Comparison of ENCODE assay signal across 8 cellular contexts in genomic region chr20:44651507-44652373, GRCh38. TPM values are rescaled to one million over a fixed set of nuclear protein-coding genes. Genes with fewer than 3 reads are reported as not detected.
DNase-seq lines count a peak whose midpoint lies in the region; ATAC-seq and TF ChIP-seq lines count a peak whose summit lies in the region.

ADA (minus strand) TSS chr20:44651699; CDS start chr20:44651607, 92 bp downstream.

- H4K8ac ChIP-seq in IMR-90 (ENCODE audit: low read depth in 2 of 2, low read length in 2 of 2), result peak within 1 kb of the TSS in 1 of 2 experiments; percentile 65; a peak in 1 of 4 replicates

- H3K79me1 ChIP-seq in IMR-90 (ENCODE audit: low read depth in 1 of 2, low read length in 2 of 2), result no peaks in the 10 kb centered on the region

- H3K9me1 ChIP-seq in IMR-90 (ENCODE audit: insufficient read depth, low read length), result peaks cover under 1% of the 10 kb centered on the region; the same call in 1 of the 2 replicates

- H3K27me3 ChIP-seq in IMR-90 (ENCODE audit: control insufficient read depth, insufficient read depth, low read length), result peaks cover 31% of the 10 kb centered on the region
- H3K27me3 ChIP-seq in iPS-18a (ENCODE audit: control insufficient read depth, insufficient read depth, low read length), result peaks cover 27% of the 10 kb centered on the region
- peaks cover 0 to 4% (median 0%) of the 10 kb centered on the region in 3 donors for H3K27me3 ChIP-seq in gastrocnemius medialis

- H2BK15ac ChIP-seq in IMR-90 (ENCODE audit: low read depth, low read length), result no peak within 1 kb of the TSS

- peak within 1 kb of the TSS; percentile 69 for H3K23ac ChIP-seq in IMR-90 (ENCODE audit: low read depth, low read length)

- H3K56ac ChIP-seq in IMR-90 (ENCODE audit: extremely low read depth, insufficient read depth, low read length), result no peak within 1 kb of the TSS

- peak within 1 kb of the TSS; percentile 5; the same call in 1 of the 2 replicates for H2AK5ac ChIP-seq in IMR-90 (ENCODE audit: low read depth, low read length)

- CTCF ChIA-PET in IMR-90 (lab: Yijun Ruan, JAX), result no interaction called here
- CTCF ChIA-PET in MCF 10A (lab: Yijun Ruan, JAX), result interaction anchor here (0.6 to 3.3 kb wide), 6 partner anchors 8 to 695 kb away, joined by 3 to 17 read pairs (median 4); no protein-coding TSS in a partner anchor

- 0% methylated on average over 25 of the region's 91 CpGs; no CpG with 5 or more reads in 1 of the 2 experiments for WGBS in IMR-90 (ENCODE audit: extremely low coverage in 2 of 2, insufficient read length in 1 of 2), 2 experiments

- dilution Hi-C loops in IMR-90 (cut with HindIII; ENCODE audit: low sequenced_read_pairs, unreplicated experiment), result no loop called here

- H3K4me2 ChIP-seq in IMR-90 (ENCODE audit: low read depth, low read length), result peak within 1 kb of the TSS; percentile 99

- no TSS peak for BruUV-seq in IMR-90 (replicated peaks; lab: Mats Ljungman, UMichigan)
- no TSS peak for BruUV-seq in MCF 10A (replicated peaks; lab: Mats Ljungman, UMichigan)

- H3K18ac ChIP-seq in IMR-90 (ENCODE audit: low read depth, low read length), result peak within 1 kb of the TSS; percentile 7

- peak; percentile 21 for DNase-seq in IMR-90
- peak in 4 of 5 donors; percentile 28 to 59 (median 37) for DNase-seq in T-helper 1 cell
- peak; percentile 65 for DNase-seq in MCF 10A (ENCODE audit: unreplicated experiment)
- peak in 1 of 2 donors; percentile 47 for DNase-seq in gastrocnemius medialis

- peak; percentile 91 for ATAC-seq in IMR-90 (ENCODE audit: low read depth)
- peak; percentile 76 to 82 for ATAC-seq in gastrocnemius medialis
- ATAC-seq in GM18502 (IDR thresholded peaks at IDR 0.05; ENCODE audit: poor library complexity, unreplicated experiment), result no peak
- no peak for ATAC-seq in GM18868 (IDR thresholded peaks at IDR 0.05; ENCODE audit: unreplicated experiment)

- H4K91ac ChIP-seq in IMR-90 (ENCODE audit: insufficient read depth, low read depth, low read length), result peak within 1 kb of the TSS; percentile 46; the same call in 1 of the 2 replicates

- H3K36me3 ChIP-seq in IMR-90 (ENCODE audit: control insufficient read depth, insufficient read depth, low read length), result no peaks in the 10 kb centered on the region
- no peaks in the 10 kb centered on the region for H3K36me3 ChIP-seq in iPS-18a (ENCODE audit: control insufficient read depth, low read depth, low read length)
- H3K36me3 ChIP-seq in gastrocnemius medialis, result no peaks in the 10 kb centered on the region

- H2BK120ac ChIP-seq in IMR-90 (ENCODE audit: low read depth, low read length), result peak within 1 kb of the TSS; percentile 16; the same call in 1 of the 2 replicates

- POLR2A ChIA-PET in IMR-90 (lab: Charles Lee; ENCODE audit: unreplicated experiment) (no interaction called here), MCF 10A (lab: Yijun Ruan, JAX) (interaction anchor here (0.6 to 2.6 kb wide), 13 partner anchors 9 to 355 kb away, joined by 3 to 28 read pairs (median 3); partner anchors contain the start of gene SERINC3)

- no peak for TF ChIP-seq POLR2A in IMR-90 (IDR thresholded peaks at IDR 0.05; ENCODE audit: low read depth, low read length)
- TF ChIP-seq POLR2A in gastrocnemius medialis (IDR thresholded peaks at IDR 0.05), result peak; percentile 42 to 70

- H3K4me1 ChIP-seq in IMR-90 (ENCODE audit: control insufficient read depth, insufficient read depth, low read length), result peaks cover 2% of the 10 kb centered on the region
- H3K4me1 ChIP-seq in iPS-18a (ENCODE audit: control insufficient read depth, low read depth, low read length), result peaks cover 14% of the 10 kb centered on the region
- peaks cover under 1 to 3% of the 10 kb centered on the region in 2 donors for H3K4me1 ChIP-seq in gastrocnemius medialis

- H3K36me3 Mint-ChIP-seq in MCF 10A (ENCODE audit: insufficient read depth, unreplicated experiment), result no peaks in the 10 kb centered on the region

- TF ChIP-seq CTCF in GM12873 (IDR thresholded peaks at IDR 0.05; ENCODE audit: insufficient read depth, low read depth, low read length, missing control alignments) (peak; percentile 2), IMR-90 (conservative IDR thresholded peaks at IDR 0.05; ENCODE audit: low read depth, low read length) (no peak), MCF 10A (IDR thresholded peaks at IDR 0.05; ENCODE audit: unreplicated experiment) (no peak), gastrocnemius medialis (IDR thresholded peaks at IDR 0.05 in 4 of 5, conservative IDR thresholded peaks at IDR 0.05 in 1 of 5) (no peak)

- no peaks in the 10 kb centered on the region for H3K9me3 Mint-ChIP-seq in MCF 10A (ENCODE audit: unreplicated experiment)

- TF ChIP-seq RAD21 in IMR-90 (IDR thresholded peaks at IDR 0.05; ENCODE audit: low read length), result no peak

- peak within 1 kb of the TSS; percentile 47 for H2BK5ac ChIP-seq in IMR-90 (ENCODE audit: low read depth, low read length, poor library complexity, severe bottlenecking)

- H4K20me1 ChIP-seq in IMR-90 (ENCODE audit: insufficient read depth, low read length), result no peaks in the 10 kb centered on the region

- peak within 1 kb of the TSS; percentile 10 for H3K14ac ChIP-seq in IMR-90 (replicated peaks; ENCODE audit: low read depth, low read length)

- peak within 1 kb of the TSS; percentile 2 for H2AK9ac ChIP-seq in IMR-90 (replicated peaks; ENCODE audit: low read depth, low read length, poor library complexity)

- no peaks in the 10 kb centered on the region for H3K27me3 Mint-ChIP-seq in MCF 10A (ENCODE audit: insufficient read depth, unreplicated experiment)

- no peak within 1 kb of the TSS for H2BK20ac ChIP-seq in IMR-90 (ENCODE audit: low read depth, low read length)

- H3K27ac Mint-ChIP-seq in MCF 10A (ENCODE audit: low read depth, unreplicated experiment), result peak within 1 kb of the TSS; percentile 63

- H3K4me3 ChIP-seq in IMR-90 (ENCODE audit: insufficient read depth, low read depth, low read length) (peak within 1 kb of the TSS; percentile 94), iPS-18a (ENCODE audit: low read length) (peak within 1 kb of the TSS; percentile 79), gastrocnemius medialis (peak within 1 kb of the TSS; percentile 67 to 92 (median 68))

- peak within 1 kb of the TSS; percentile 64 for H3K9ac ChIP-seq in IMR-90 (ENCODE audit: low read depth, low read length)
- H3K9ac ChIP-seq in iPS-18a (ENCODE audit: low read length), result peak within 1 kb of the TSS; percentile 38

- H3K4me3 Mint-ChIP-seq in MCF 10A (ENCODE audit: unreplicated experiment), result peak within 1 kb of the TSS; percentile 78

- H3K27ac ChIP-seq in IMR-90 (ENCODE audit: insufficient read depth, low read length) (peak within 1 kb of the TSS; percentile 59), iPS-18a (ENCODE audit: low read length) (no peak within 1 kb of the TSS), gastrocnemius medialis (peak within 1 kb of the TSS; percentile 62 to 88 (median 78))

- intact Hi-C loops in IMR-90 (cut with micrococcal nuclease) (no loop called here), MCF 10A (cut with micrococcal nuclease) (no loop called here), gastrocnemius medialis (cut with DNase I; ENCODE audit: low total_unique reads) (loop anchor here (1.0 kb wide), 1 partner anchor 176 kb away; the partner anchor contains the start of gene TTPAL)

- peak within 1 kb of the TSS; percentile 39; the same call in 1 of the 2 replicates for H3K4ac ChIP-seq in IMR-90 (ENCODE audit: low read depth, low read length)

- peak within 1 kb of the TSS; percentile 45 for H4K5ac ChIP-seq in IMR-90 (ENCODE audit: low read depth, low read length)

- H3K9me3 ChIP-seq in IMR-90 (ENCODE audit: control insufficient read depth, insufficient read depth, low read length), result peaks cover 5% of the 10 kb centered on the region; the same call in 1 of the 2 replicates
- H3K9me3 ChIP-seq in iPS-18a (ENCODE audit: control insufficient read depth, low read depth, low read length), result no peaks in the 10 kb centered on the region
- H3K9me3 ChIP-seq in gastrocnemius medialis, result no peaks in the 10 kb centered on the region

- H2AFZ ChIP-seq in IMR-90 (replicated peaks; ENCODE audit: low read length, poor library complexity), result peak within 1 kb of the TSS; percentile 95

- peaks cover 6% of the 10 kb centered on the region for H3K4me1 Mint-ChIP-seq in MCF 10A (ENCODE audit: insufficient read depth, unreplicated experiment)

- in situ Hi-C loops in IMR-90 (cut with MboI; ENCODE audit: low sequenced_read_pairs), result no loop called here
- in situ Hi-C loops in gastrocnemius medialis (cut with MboI; ENCODE audit: low sequenced_read_pairs in 4 of 4), result no loop called here

TF ChIP-seq in IMR-90, 13 proteins besides CTCF, POLR2A, EP300 and RAD21:
- TF ChIP-seq MAZ (IDR thresholded peaks at IDR 0.05; ENCODE audit: borderline replicate concordance, low read depth, low read length) (peak; percentile 54; the same call in 1 of the 2 replicates), CEBPB (IDR thresholded peaks at IDR 0.05; ENCODE audit: low read depth, low read length) (no peak)

RNA-seq across cellular contexts. Expression of gene ADA, which starts in this region (rescaled TPM):
- total RNA-seq in IMR-90 (2012; rRNA removed), result 6.9 and 8.1 TPM in 2 replicates
- 11.0 and 11.6 TPM in 2 replicates for polyA plus RNA-seq in IMR-90 (2012; rRNA removed)
- polyA plus RNA-seq in IMR-90 (2012; cell fraction: cytosol; rRNA removed), result 9.8 and 15.3 TPM in 2 replicates
- 31.5 and 33.0 TPM in 2 replicates for polyA plus RNA-seq in IMR-90 (2012; cell fraction: nucleus; rRNA removed; ENCODE audit: low replicate concordance)
- total RNA-seq in MCF 10A (2022), result 5.1 and 6.0 TPM in 2 replicates
- 1 to 10 TPM; 2.2 to 5.1 (median 3.0) TPM for total RNA-seq in gastrocnemius medialis

Comparison
In these comparisons a context has a peak if more than half of its experiments do, and no peak if none do; other contexts are left out.
1. ATAC-seq: peak in IMR-90 (single experiment) and gastrocnemius medialis (2 of 2); none in GM18502 (single experiment) and GM18868 (single experiment).
2. Peak in every context shown above with its lines, with median percentiles within 50 percentile points of each other: H3K4me3 ChIP-seq.